In genomic region chr1:109875874-109876273, GRCh38 we compare ENCODE assay signal across 1 cellular context.
TF ChIP-seq lines count a peak whose summit lies in the region.

No MANE protein-coding gene starts in this region.

TF ChIP-seq in H1, 55 proteins besides CTCF, POLR2A, EP300 and RAD21:
- no peak for TF ChIP-seq KDM5A (IDR thresholded peaks at IDR 0.05; ENCODE audit: low read length)
- TF ChIP-seq ATF3 (IDR thresholded peaks at IDR 0.05; ENCODE audit: insufficient read depth, low read depth, low read length) = no peak
- no peak for TF ChIP-seq POU5F1 (IDR thresholded peaks at IDR 0.05; ENCODE audit: low read depth, low read length)
- TF ChIP-seq ZNF274 (IDR thresholded peaks at IDR 0.05; ENCODE audit: borderline replicate concordance, extremely low read depth, low read length) = no peak
- TF ChIP-seq RNF2 (IDR thresholded peaks at IDR 0.05; ENCODE audit: borderline replicate concordance, low read depth, low read length, missing control alignments, poor library complexity, severe bottlenecking) = no peak
- no peak for TF ChIP-seq TCF12 (IDR thresholded peaks at IDR 0.05; ENCODE audit: low read depth, low read length)
- TF ChIP-seq SIX5 (IDR thresholded peaks at IDR 0.05; ENCODE audit: low read depth, low read length) = no peak
- TF ChIP-seq SIN3A (conservative IDR thresholded peaks at IDR 0.05 in 1 of 2, IDR thresholded peaks at IDR 0.05 in 1 of 2; ENCODE audit: low read depth in 1 of 2, low read length in 2 of 2) = no peak
- TF ChIP-seq CEBPB (IDR thresholded peaks at IDR 0.05; ENCODE audit: low read depth, low read length) = no peak
- TF ChIP-seq RBBP5 (IDR thresholded peaks at IDR 0.05; ENCODE audit: borderline replicate concordance, low read depth, low read length) = no peak
- no peak for TF ChIP-seq YY1 (IDR thresholded peaks at IDR 0.05; ENCODE audit: low read depth, low read length)
- TF ChIP-seq CBX8 (IDR thresholded peaks at IDR 0.05; ENCODE audit: borderline replicate concordance, low read depth, low read length) = no peak
